In genomic region chr10:93245772-93246171, GRCh38 we compare ENCODE assay signal across 1 cellular context.
TF ChIP-seq lines count a peak whose summit lies in the region.

No MANE protein-coding gene starts in this region.

TF ChIP-seq in GM23338, 12 proteins besides CTCF, POLR2A, EP300 and RAD21 (continued from another document):
- TF ChIP-seq ZNF462 (CRISPR knock-in tag; IDR thresholded peaks at IDR 0.05) (no peak), ZNF114 (CRISPR knock-in tag; IDR thresholded peaks at IDR 0.05) (no peak), STAT1 (IDR thresholded peaks at IDR 0.05; ENCODE audit: unreplicated experiment) (no peak), ETS1 (IDR thresholded peaks at IDR 0.05) (no peak), EZH2 (IDR thresholded peaks at IDR 0.05; ENCODE audit: low read depth, unreplicated experiment) (no peak), CREB1 (CRISPR knock-in tag; IDR thresholded peaks at IDR 0.05; ENCODE audit: low read depth) (no peak), ZNF331 (CRISPR knock-in tag; IDR thresholded peaks at IDR 0.05; ENCODE audit: low read depth) (no peak)
